Comparison of ENCODE assay signal across 18 cellular contexts in the genomic region with DNA sequence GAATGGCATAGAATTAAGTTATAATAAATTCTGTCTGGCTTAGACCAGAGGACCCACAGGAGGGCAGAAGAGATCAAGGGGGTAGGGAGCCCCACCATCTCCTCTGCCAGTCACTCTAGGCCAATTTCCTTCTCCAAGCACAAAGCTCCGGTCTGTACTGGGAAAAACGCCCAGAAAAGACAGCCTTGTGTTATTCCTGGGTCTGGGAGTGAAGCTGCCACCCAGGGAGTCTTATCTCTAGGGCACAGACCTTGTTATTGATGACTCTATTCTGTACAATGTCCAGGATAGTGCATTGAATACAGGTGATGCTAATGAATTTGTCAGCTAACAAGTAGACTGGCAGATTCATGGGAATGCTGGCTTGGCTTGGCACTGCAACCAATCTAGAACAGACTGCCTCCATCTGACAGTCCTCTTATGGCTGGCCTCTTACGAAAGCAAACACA.
DNase-seq lines count a peak whose midpoint lies in the region; ATAC-seq and TF ChIP-seq lines count a peak whose summit lies in the region.
"Had no signal": no experiment of that assay in that cellular context is flagged by ENCODE, and none has a peak within 500 bp of the region (broad histone marks: within the 10 kb centered on the region; RNA-seq: fewer than 3 reads in every experiment).

No MANE protein-coding gene starts in this region.

- no peaks in the 10 kb centered on the region for H3K27me3 ChIP-seq in colonic mucosa
- H3K27me3 ChIP-seq: suprapubic skin had no signal

- DNase-seq in G401 (ENCODE audit: low spot score) (peak; percentile 83), NCI-H146 treated with DMSO at 0.1 percent for 48 hours (lab: John Stamatoyannopoulos, UW; ENCODE audit: unreplicated experiment) (peak; percentile 79), cerebellar cortex (ENCODE audit: low spot score) (peak; percentile 77), left lobe of liver (ENCODE audit: low spot score) (no peak), NCI-H510A (lab: John Stamatoyannopoulos, UW) (no peak), GDM1 (lab: John Stamatoyannopoulos, UW) (no peak), colonic mucosa (no peak)
- DNase-seq: activated CD4-positive, alpha-beta T cell treated with anti-CD3 and anti-CD28 coated beads for 1 hour; activated CD8-positive, alpha-beta memory T cell treated with anti-CD3 and anti-CD28 coated beads, Interleukin-2, amount 50 U/mL, for 48 hours; effector CD4-positive, alpha-beta T cell; lower lobe of right lung; NCI-H1436 treated with DMSO at 0.1 percent for 48 hours; NK-92 treated with Interleukin-12 subunit alpha and Interleukin-12 subunit beta, amount 100 ng/mL, for 24 hours; stimulated activated CD4-positive, alpha-beta T cell treated with anti-CD3 and anti-CD28 coated beads, Interleukin-1b, Interleukin-23, amount 100 ng/mL, for 48 hours; T-helper 2 cell had no signal

- H3K9me3 ChIP-seq in colonic mucosa, result no peaks in the 10 kb centered on the region
- H3K9me3 ChIP-seq: lower lobe of right lung, suprapubic skin had no signal

- no peak overlapping the region for H3K27ac ChIP-seq in colonic mucosa
- H3K27ac ChIP-seq: lower lobe of right lung, suprapubic skin had no signal

- no peak for TF ChIP-seq CTCF in colonic mucosa (IDR thresholded peaks at IDR 0.05)

- H3K4me1 ChIP-seq in colonic mucosa, result no peaks in the 10 kb centered on the region
- H3K4me1 ChIP-seq: lower lobe of right lung, suprapubic skin had no signal

- intact Hi-C loops in colonic mucosa (cut with DNase I), result no loop called here

- H3K9ac ChIP-seq in colonic mucosa (ENCODE audit: low read depth in 2 of 2, low read length in 2 of 2), result no peak overlapping the region

- ATAC-seq in left lobe of liver (peak; percentile 13), HG03432 (IDR thresholded peaks at IDR 0.05; ENCODE audit: unreplicated experiment) (no peak)
- ATAC-seq: K562, lower lobe of right lung had no signal

- H3K4me3 ChIP-seq in colonic mucosa, result no peak overlapping the region
- H3K4me3 ChIP-seq: K562, lower lobe of right lung, suprapubic skin had no signal

- in situ Hi-C loops in G401 (cut with HindIII; ENCODE audit: low sequenced_read_pairs), result no loop called here

- no peaks in the 10 kb centered on the region for H3K36me3 ChIP-seq in colonic mucosa
- H3K36me3 ChIP-seq: lower lobe of right lung, suprapubic skin had no signal

Comparison
In these comparisons a context has a peak if more than half of its experiments do, and no peak if none do; other contexts are left out.
1. DNase-seq: peak in G401 (single experiment), NCI-H146 treated with DMSO at 0.1 percent for 48 hours (single experiment) and cerebellar cortex (single experiment); none in left lobe of liver (single experiment), NCI-H510A (single experiment), GDM1 (single experiment) and colonic mucosa (single experiment).